36 cellular contexts compared by ENCODE assay signal in genomic region chr3:71951842-71952241, GRCh38.
"Had no signal": no experiment of that assay in that cellular context is flagged by ENCODE, and none has a peak within 500 bp of the region (broad histone marks: within the 10 kb centered on the region; RNA-seq: fewer than 3 reads in every experiment).

No MANE protein-coding gene starts in this region.

- H3K9me3 ChIP-seq: MG63 had no signal

- H3K4me3 ChIP-seq: MG63 had no signal

- H3K4me2 ChIP-seq: KMS-11 had no signal

- DNase-seq: Karpas-422, Kasumi-1, MG63, MM.1S, MV-4-11, NCI-H1048, NCI-H1092, NCI-H1092 treated with DMSO at 0.1 percent for 48 hours, NCI-H1105, NCI-H1105 treated with DMSO at 0.1 percent for 48 hours, NCI-H1417, NCI-H1417 treated with DMSO at 0.1 percent for 48 hours, NCI-H1436, NCI-H1436 treated with DMSO at 0.1 percent for 48 hours, NCI-H146, NCI-H1694, NCI-H1694 treated with DMSO at 0.1 percent for 48 hours, NCI-H187, NCI-H187 treated with DMSO at 0.1 percent for 48 hours, NCI-H1930, NCI-H2029, NCI-H2029 treated with DMSO at 0.1 percent for 48 hours, NCI-H2081, NCI-H2081 treated with DMSO at 0.1 percent for 48 hours, NCI-H2107, NCI-H2171, NCI-H2171 treated with DMSO at 0.1 percent for 48 hours, NCI-H2227 treated with DMSO at 0.1 percent for 48 hours, NCI-H226, NCI-H345, NCI-H446, NCI-H446 treated with DMSO at 0.1 percent for 48 hours, NCI-H510A, NCI-H510A treated with DMSO at 0.1 percent for 48 hours, NCI-H524 had no signal

- H3K36me3 ChIP-seq: MG63 had no signal

- H3K27ac ChIP-seq: KMS-11 had no signal

- H3K9ac ChIP-seq: KMS-11 had no signal

- H3K27me3 ChIP-seq: MG63 had no signal
